8 cellular contexts compared by ENCODE assay signal in the genomic region with DNA sequence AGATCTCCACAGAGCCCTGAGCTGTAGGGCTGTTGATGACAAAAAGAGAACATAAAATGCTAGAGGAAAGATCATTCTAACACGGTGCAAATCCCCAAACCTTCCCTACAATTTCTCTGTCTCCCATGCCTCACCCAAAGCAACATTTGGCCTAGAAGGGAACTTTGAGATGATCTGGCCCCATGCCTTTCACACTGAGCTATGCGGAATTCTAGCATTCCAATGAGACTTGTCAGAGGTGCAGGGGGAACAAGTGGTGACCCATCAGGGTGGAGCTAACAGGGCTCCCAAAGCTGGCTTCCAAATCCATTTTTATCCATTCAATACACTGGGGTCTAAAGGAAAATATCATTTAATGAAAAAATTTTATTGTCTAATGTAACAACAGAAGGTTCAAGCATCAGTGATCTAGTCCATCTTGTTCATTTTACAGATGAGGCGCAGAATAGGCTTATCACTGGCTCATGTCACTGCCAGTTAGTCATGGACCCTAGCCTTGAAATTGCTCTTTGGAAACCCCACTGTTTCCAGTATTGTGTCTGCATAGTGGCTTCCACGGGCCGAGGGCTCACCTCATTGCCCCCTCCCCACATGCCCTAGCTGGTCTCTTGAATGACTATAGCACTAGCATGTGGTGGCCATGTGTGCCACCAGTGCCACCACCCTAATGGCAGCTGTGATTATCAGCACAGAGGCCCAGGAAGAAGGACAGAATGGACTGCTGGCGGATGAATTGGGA.
A peak's percentile ranks its signal among the peaks of the same experiment; 100 is the strongest.
DNase-seq lines count a peak whose midpoint lies in the region; ATAC-seq, FAIRE-seq and TF ChIP-seq lines count a peak whose summit lies in the region.

No MANE protein-coding gene starts in this region.

- H3K36me3 ChIP-seq in neural cell (ENCODE audit: insufficient read depth, low read length): no peaks in the 10 kb centered on the region

- H3K27me3 ChIP-seq in neural cell (ENCODE audit: insufficient read depth, low read depth, low read length): no peaks in the 10 kb centered on the region

- TF ChIP-seq EP300 in neural cell (conservative IDR thresholded peaks at IDR 0.05; ENCODE audit: poor library complexity, severe bottlenecking): no peak

- ATAC-seq in HG03139 (IDR thresholded peaks at IDR 0.05; ENCODE audit: unreplicated experiment): no peak

- peaks cover 52% of the 10 kb centered on the region for H3K27me3 Mint-ChIP-seq in progenitor cell of endocrine pancreas

- no peak overlapping the region for H3K27ac Mint-ChIP-seq in progenitor cell of endocrine pancreas

- H3K9me3 Mint-ChIP-seq in progenitor cell of endocrine pancreas (ENCODE audit: low read depth): peaks cover 3% of the 10 kb centered on the region

- H3K4me1 Mint-ChIP-seq in progenitor cell of endocrine pancreas (ENCODE audit: low read depth): peaks cover 24% of the 10 kb centered on the region

- no peaks in the 10 kb centered on the region for H3K9me2 ChIP-seq in neural cell (ENCODE audit: insufficient read depth, low read length)

- H3F3A ChIP-seq in neural cell (ENCODE audit: insufficient read depth, low read length, poor library complexity, severe bottlenecking): no peaks in the 10 kb centered on the region

- no peak overlapping the region for H2AFZ ChIP-seq in neural cell (ENCODE audit: low read depth, low read length)

- no peak for TF ChIP-seq RAD21 in neural cell (conservative IDR thresholded peaks at IDR 0.05)

- no peaks in the 10 kb centered on the region for H3K9me3 ChIP-seq in neural cell (ENCODE audit: low read length)

- FAIRE-seq in RCC 7860 (lab: Jason Lieb, UNC): no peak

- H3K79me2 ChIP-seq in neural cell (replicated peaks; ENCODE audit: insufficient read depth, low read length): no peaks in the 10 kb centered on the region

- peak overlapping the region; percentile 49 for H3K27ac ChIP-seq in neural cell (ENCODE audit: low read length)

- no peak for TF ChIP-seq CTCF in AG09319 (IDR thresholded peaks at IDR 0.05; ENCODE audit: low read depth, low read length)
- no peak for TF ChIP-seq CTCF in fibroblast of mammary gland (conservative IDR thresholded peaks at IDR 0.05; ENCODE audit: control insufficient read depth, insufficient read depth, low read depth, low read length)
- no peak for TF ChIP-seq CTCF in neural cell (IDR thresholded peaks at IDR 0.05; ENCODE audit: poor library complexity, severe bottlenecking)
- TF ChIP-seq CTCF in progenitor cell of endocrine pancreas (IDR thresholded peaks at IDR 0.05; ENCODE audit: unreplicated experiment): no peak

- H3K4me3 Mint-ChIP-seq in progenitor cell of endocrine pancreas (ENCODE audit: low read depth): no peak overlapping the region

- peak overlapping the region; percentile 15 for H3K4me2 ChIP-seq in neural cell (ENCODE audit: low read length)

- no peaks in the 10 kb centered on the region for H4K20me1 ChIP-seq in neural cell (ENCODE audit: insufficient read depth)

- H3K36me3 Mint-ChIP-seq in progenitor cell of endocrine pancreas (ENCODE audit: insufficient read depth): no peaks in the 10 kb centered on the region

- H3K9ac ChIP-seq in neural cell (ENCODE audit: low read length): peak overlapping the region; percentile 4

- H3K4me3 ChIP-seq in fibroblast of mammary gland (ENCODE audit: control insufficient read depth, low read depth, low read length): no peak overlapping the region
- H3K4me3 ChIP-seq in neural cell (ENCODE audit: low read length): peak overlapping the region; percentile 35

- DNase-seq in AG09319 (ENCODE audit: extremely low read depth, low read depth): peak; percentile 45
- DNase-seq in RKO (ENCODE audit: low spot score): peak; percentile 59
- peak; percentile 89 for DNase-seq in fibroblast of mammary gland (ENCODE audit: low read depth)
- no peak for DNase-seq in RCC 7860 (ENCODE audit: low spot score)
- DNase-seq in SKM-1 (lab: John Stamatoyannopoulos, UW; ENCODE audit: unreplicated experiment): no peak
- no peak for DNase-seq in progenitor cell of endocrine pancreas (ENCODE audit: low spot score, unreplicated experiment)

TF ChIP-seq in neural cell, 6 proteins besides CTCF, POLR2A, EP300 and RAD21:
- TF ChIP-seq MXI1 (conservative IDR thresholded peaks at IDR 0.05; ENCODE audit: poor library complexity, severe bottlenecking) (no peak), SMC3 (conservative IDR thresholded peaks at IDR 0.05; ENCODE audit: poor library complexity) (no peak), POLR2AphosphoS5 (IDR thresholded peaks at IDR 0.05) (no peak), EZH2 (IDR thresholded peaks at IDR 0.05; ENCODE audit: borderline replicate concordance, insufficient read depth, low read length, poor library complexity, severe bottlenecking) (no peak), TAF1 (IDR thresholded peaks at IDR 0.05; ENCODE audit: low read depth) (no peak)
- TF ChIP-seq, protein P1, sequence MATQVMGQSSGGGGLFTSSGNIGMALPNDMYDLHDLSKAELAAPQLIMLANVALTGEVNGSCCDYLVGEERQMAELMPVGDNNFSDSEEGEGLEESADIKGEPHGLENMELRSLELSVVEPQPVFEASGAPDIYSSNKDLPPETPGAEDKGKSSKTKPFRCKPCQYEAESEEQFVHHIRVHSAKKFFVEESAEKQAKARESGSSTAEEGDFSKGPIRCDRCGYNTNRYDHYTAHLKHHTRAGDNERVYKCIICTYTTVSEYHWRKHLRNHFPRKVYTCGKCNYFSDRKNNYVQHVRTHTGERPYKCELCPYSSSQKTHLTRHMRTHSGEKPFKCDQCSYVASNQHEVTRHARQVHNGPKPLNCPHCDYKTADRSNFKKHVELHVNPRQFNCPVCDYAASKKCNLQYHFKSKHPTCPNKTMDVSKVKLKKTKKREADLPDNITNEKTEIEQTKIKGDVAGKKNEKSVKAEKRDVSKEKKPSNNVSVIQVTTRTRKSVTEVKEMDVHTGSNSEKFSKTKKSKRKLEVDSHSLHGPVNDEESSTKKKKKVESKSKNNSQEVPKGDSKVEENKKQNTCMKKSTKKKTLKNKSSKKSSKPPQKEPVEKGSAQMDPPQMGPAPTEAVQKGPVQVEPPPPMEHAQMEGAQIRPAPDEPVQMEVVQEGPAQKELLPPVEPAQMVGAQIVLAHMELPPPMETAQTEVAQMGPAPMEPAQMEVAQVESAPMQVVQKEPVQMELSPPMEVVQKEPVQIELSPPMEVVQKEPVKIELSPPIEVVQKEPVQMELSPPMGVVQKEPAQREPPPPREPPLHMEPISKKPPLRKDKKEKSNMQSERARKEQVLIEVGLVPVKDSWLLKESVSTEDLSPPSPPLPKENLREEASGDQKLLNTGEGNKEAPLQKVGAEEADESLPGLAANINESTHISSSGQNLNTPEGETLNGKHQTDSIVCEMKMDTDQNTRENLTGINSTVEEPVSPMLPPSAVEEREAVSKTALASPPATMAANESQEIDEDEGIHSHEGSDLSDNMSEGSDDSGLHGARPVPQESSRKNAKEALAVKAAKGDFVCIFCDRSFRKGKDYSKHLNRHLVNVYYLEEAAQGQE (IDR thresholded peaks at IDR 0.05; ENCODE audit: borderline replicate concordance): no peak

Comparison
In these comparisons a context has a peak if more than half of its experiments do, and no peak if none do; other contexts are left out.
1. DNase-seq: peak in AG09319 (single experiment), RKO (single experiment) and fibroblast of mammary gland (single experiment); none in RCC 7860 (single experiment), SKM-1 (single experiment) and progenitor cell of endocrine pancreas (single experiment).